ENCODE assay signal across 28 cellular contexts in the genomic region with DNA sequence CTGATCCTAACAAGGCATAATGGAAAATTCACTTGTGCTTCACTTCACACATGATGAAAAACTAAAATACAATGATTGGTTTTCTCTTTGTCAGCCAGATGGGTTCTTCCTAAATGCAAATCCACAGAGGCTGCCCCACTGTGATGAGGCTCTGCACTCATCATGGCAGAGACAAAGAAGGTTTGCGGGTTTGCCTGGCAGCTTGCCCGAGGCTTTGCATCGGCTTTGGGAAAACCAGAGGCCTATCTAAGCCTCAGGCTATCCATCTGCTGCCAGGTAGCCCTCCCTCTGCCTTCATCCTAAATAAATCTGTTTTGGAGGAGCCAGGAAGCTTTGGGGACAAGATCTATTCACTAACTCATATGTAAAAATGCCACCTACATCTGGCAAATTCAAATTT.
"Had no signal": no experiment of that assay in that cellular context is flagged by ENCODE, and none has a peak within 500 bp of the region (broad histone marks: within the 10 kb centered on the region; RNA-seq: fewer than 3 reads in every experiment).

No MANE protein-coding gene starts in this region.

- H3K27me3 ChIP-seq: gastrocnemius medialis, neural progenitor cell, right lobe of liver, suprapubic skin, transverse colon, upper lobe of right lung, uterus had no signal

- H3K4me1 Mint-ChIP-seq: endodermal cell; naive thymus-derived CD4-positive, alpha-beta T cell; nephron; neural progenitor cell; stimulated activated naive CD8-positive, alpha-beta T cell treated with anti-CD3 and anti-CD28 coated beads, Interleukin-15, amount 100 ng/mL, for 72 hours had no signal

- H3K4me1 ChIP-seq: gastrocnemius medialis, neural progenitor cell, parathyroid adenoma, right lobe of liver, suprapubic skin, transverse colon, upper lobe of right lung, uterus had no signal

- H3K9me3 Mint-ChIP-seq: endodermal cell, nephron, neural progenitor cell had no signal

- H3K27ac ChIP-seq: epithelial cell of prostate, gastrocnemius medialis, neural progenitor cell, parathyroid adenoma, right lobe of liver, suprapubic skin, transverse colon, upper lobe of right lung, uterus had no signal

- DNase-seq: effector CD8-positive, alpha-beta T cell; endodermal cell; foreskin fibroblast; gastrocnemius medialis; head of caudate nucleus; kidney; mesendoderm; midbrain; naive thymus-derived CD4-positive, alpha-beta T cell; right lobe of liver; stimulated activated CD4-positive, alpha-beta T cell treated with anti-CD3 and anti-CD28 coated beads, Interleukin-12 subunit alpha, Interleukin-12 subunit beta, amount 100 ng/mL, for 4 hours; stimulated activated CD4-positive, alpha-beta T cell treated with anti-CD3 and anti-CD28 coated beads, Interleukin-1b, Interleukin-23, amount 100 ng/mL, for 48 hours; stimulated activated CD4-positive, alpha-beta T cell treated with anti-CD3 and anti-CD28 coated beads, Interleukin-4, amount 100 ng/mL, for 1 hour; stimulated activated CD8-positive, alpha-beta memory T cell treated with anti-CD3 and anti-CD28 coated beads, Interleukin-4, amount 100 ng/mL, for 48 hours; stimulated activated naive CD8-positive, alpha-beta T cell treated with anti-CD3 and anti-CD28 coated beads, Interleukin-15, amount 100 ng/mL, for 72 hours; transverse colon; upper lobe of right lung; uterus had no signal

- H3K4me2 ChIP-seq: neural progenitor cell, smooth muscle cell had no signal

- H3K27me3 Mint-ChIP-seq: dendritic cell treated with granulocyte-macrophage colony-stimulating factor and Interleukin-4, amounts not matched to agents 40 ng/mL and 50 ng/mL, for 4 days; naive thymus-derived CD4-positive, alpha-beta T cell; progenitor cell of endocrine pancreas; stimulated activated naive CD8-positive, alpha-beta T cell treated with anti-CD3 and anti-CD28 coated beads, Interleukin-15, amount 100 ng/mL, for 72 hours had no signal

- H3K4me3 ChIP-seq: gastrocnemius medialis, neural progenitor cell, right lobe of liver, smooth muscle cell, suprapubic skin, transverse colon, upper lobe of right lung, uterus had no signal

- H3K36me3 Mint-ChIP-seq: naive thymus-derived CD4-positive, alpha-beta T cell; neural progenitor cell had no signal

- H3K4me3 Mint-ChIP-seq: dendritic cell treated with granulocyte-macrophage colony-stimulating factor and Interleukin-4, amounts not matched to agents 40 ng/mL and 50 ng/mL, for 4 days; endodermal cell; naive thymus-derived CD4-positive, alpha-beta T cell; nephron; neural progenitor cell; stimulated activated naive CD8-positive, alpha-beta T cell treated with anti-CD3 and anti-CD28 coated beads, Interleukin-15, amount 100 ng/mL, for 72 hours had no signal

- H3K27ac Mint-ChIP-seq: dendritic cell treated with granulocyte-macrophage colony-stimulating factor and Interleukin-4, amounts not matched to agents 40 ng/mL and 50 ng/mL, for 4 days; endodermal cell; naive thymus-derived CD4-positive, alpha-beta T cell; nephron; neural progenitor cell; progenitor cell of endocrine pancreas; stimulated activated naive CD8-positive, alpha-beta T cell treated with anti-CD3 and anti-CD28 coated beads, Interleukin-15, amount 100 ng/mL, for 72 hours had no signal

- ATAC-seq: esophagus mucosa; gastrocnemius medialis; left lobe of liver; naive thymus-derived CD4-positive, alpha-beta T cell; right lobe of liver; stimulated activated naive CD8-positive, alpha-beta T cell treated with anti-CD3 and anti-CD28 coated beads, Interleukin-15, amount 100 ng/mL, for 72 hours; upper lobe of right lung had no signal

- H3K79me2 ChIP-seq: parathyroid adenoma had no signal

- H3K36me3 ChIP-seq: gastrocnemius medialis, neural progenitor cell, right lobe of liver, suprapubic skin, transverse colon, upper lobe of right lung, uterus had no signal

- H2AFZ ChIP-seq: neural progenitor cell, parathyroid adenoma had no signal
